2 cellular contexts compared by ENCODE assay signal in genomic region chr3:148219995-148220394, GRCh38.
TF ChIP-seq lines count a peak whose summit lies in the region.

No MANE protein-coding gene starts in this region.

TF ChIP-seq in A549, 52 proteins besides CTCF, POLR2A, EP300 and RAD21 (continued from another document):
- no peak for TF ChIP-seq MAX (IDR thresholded peaks at IDR 0.05)
TF ChIP-seq in A549: peak in this region for 1.

TF ChIP-seq in K562, 482 proteins besides CTCF, POLR2A, EP300 and RAD21 (continued from another document):
- TF ChIP-seq TFE3 (CRISPR knock-in tag; IDR thresholded peaks at IDR 0.05) (no peak), MAFG (tag; conservative IDR thresholded peaks at IDR 0.05) (0 out of 2 replicates have a peak, but pooled peaks have one; percentile 15)
